Comparison of ENCODE assay signal across 11 cellular contexts in genomic region chr17:2237521-2237921, GRCh38.
DNase-seq lines count a peak whose midpoint lies in the region; ATAC-seq and TF ChIP-seq lines count a peak whose summit lies in the region.
"Had no signal": no experiment of that assay in that cellular context is flagged by ENCODE, and none has a peak within 500 bp of the region (broad histone marks: within the 10 kb centered on the region; RNA-seq: fewer than 3 reads in every experiment).

No MANE protein-coding gene starts in this region.

- peaks cover 0 to 80% (median 32%) of the 10 kb centered on the region in 3 donors for H3K4me1 ChIP-seq in esophagus squamous epithelium
- H3K4me1 ChIP-seq in upper lobe of right lung: peaks cover 47% of the 10 kb centered on the region
- no peaks in the 10 kb centered on the region for H3K4me1 ChIP-seq in naive thymus-derived CD4-positive, alpha-beta T cell (ENCODE audit: control insufficient read depth in 2 of 2, insufficient read depth in 2 of 2, low read length in 2 of 2)

- no peak for TF ChIP-seq CTCF in esophagus squamous epithelium (IDR thresholded peaks at IDR 0.05)
- no peak for TF ChIP-seq CTCF in upper lobe of right lung (IDR thresholded peaks at IDR 0.05)
- TF ChIP-seq CTCF in GM20000 (IDR thresholded peaks at IDR 0.05; ENCODE audit: extremely low read depth, missing control alignments): no peak

- no peak for TF ChIP-seq POLR2A in esophagus squamous epithelium (IDR thresholded peaks at IDR 0.05)

- H3K4me3 Mint-ChIP-seq in naive thymus-derived CD4-positive, alpha-beta T cell: no peak overlapping the region
- H3K4me3 Mint-ChIP-seq: activated CD4-positive, alpha-beta memory T cell treated with anti-CD3 and anti-CD28 coated beads, Interleukin-2, amount 10 ng/mL, durations not matched to agents 7 days and 5 days had no signal

- no peaks in the 10 kb centered on the region for H3K9me3 ChIP-seq in esophagus squamous epithelium
- no peaks in the 10 kb centered on the region for H3K9me3 ChIP-seq in upper lobe of right lung
- no peaks in the 10 kb centered on the region for H3K9me3 ChIP-seq in naive thymus-derived CD4-positive, alpha-beta T cell (ENCODE audit: control insufficient read depth in 2 of 3, low read length in 3 of 3)

- peak; percentile 50 for ATAC-seq in upper lobe of right lung
- ATAC-seq in naive thymus-derived CD4-positive, alpha-beta T cell: no peak

- H3K36me3 Mint-ChIP-seq in naive thymus-derived CD4-positive, alpha-beta T cell: peaks cover 6 to 49% (median 31%) of the 10 kb centered on the region in 5 donors

- H3K27me3 ChIP-seq in esophagus squamous epithelium: no peaks in the 10 kb centered on the region
- H3K27me3 ChIP-seq in upper lobe of right lung: no peaks in the 10 kb centered on the region
- H3K27me3 ChIP-seq in naive thymus-derived CD4-positive, alpha-beta T cell (ENCODE audit: control insufficient read depth in 2 of 2, insufficient read depth in 2 of 2, low read length in 2 of 2): no peaks in the 10 kb centered on the region

- CTCF ChIA-PET in naive thymus-derived CD4-positive, alpha-beta T cell (lab: Charles Lee): no interaction called here

- POLR2A ChIA-PET in naive thymus-derived CD4-positive, alpha-beta T cell (lab: Charles Lee): no interaction called here

- H3K4me3 ChIP-seq in esophagus squamous epithelium: no peak overlapping the region
- H3K4me3 ChIP-seq in upper lobe of right lung: no peak overlapping the region
- H3K4me3 ChIP-seq in naive thymus-derived CD4-positive, alpha-beta T cell (ENCODE audit: low read length): no peak overlapping the region

- intact Hi-C loops in esophagus squamous epithelium (cut with DNase I) (loop anchor here (10.0 kb wide), 1 partner anchor 63 kb away; no protein-coding TSS in a partner anchor), upper lobe of right lung (cut with DNase I) (no loop called here)
- intact Hi-C loops in naive thymus-derived CD4-positive, alpha-beta T cell (cut with micrococcal nuclease): no loop called here

- no peak overlapping the region for H3K27ac Mint-ChIP-seq in naive thymus-derived CD4-positive, alpha-beta T cell
- H3K27ac Mint-ChIP-seq: activated CD4-positive, alpha-beta memory T cell treated with anti-CD3 and anti-CD28 coated beads, Interleukin-2, amount 10 ng/mL, durations not matched to agents 7 days and 5 days had no signal

- DNase-seq in RPMI7951 (ENCODE audit: low read depth) (peak; percentile 66), esophagus squamous epithelium (lab: John Stamatoyannopoulos, UW) (no peak), myocyte (ENCODE audit: low read depth) (peak; percentile 82), upper lobe of right lung (no peak), GM20000 (ENCODE audit: low spot score) (no peak), MV-4-11 (lab: John Stamatoyannopoulos, UW) (no peak), NCI-H1436 treated with DMSO at 0.1 percent for 48 hours (lab: John Stamatoyannopoulos, UW) (no peak)
- no peak for DNase-seq in naive thymus-derived CD4-positive, alpha-beta T cell
- DNase-seq: activated CD4-positive, alpha-beta memory T cell treated with anti-CD3 and anti-CD28 coated beads, Interleukin-2, amount 10 ng/mL, durations not matched to agents 7 days and 5 days; DMS53; NCI-H2107 had no signal

- WGBS in esophagus squamous epithelium, 2 donors: 60 to 63% methylated on average over 4 to 5 of the region's 5 CpGs

- H3K36me3 ChIP-seq in esophagus squamous epithelium (peaks cover 0 to 66% (median 5%) of the 10 kb centered on the region in 3 donors), upper lobe of right lung (peaks cover 5% of the 10 kb centered on the region)
- peaks cover 0 to 58% (median 5%) of the 10 kb centered on the region in 3 experiments for H3K36me3 ChIP-seq in naive thymus-derived CD4-positive, alpha-beta T cell (ENCODE audit: control insufficient read depth in 2 of 3, insufficient read depth in 3 of 3, low read length in 3 of 3)

- H3K4me1 Mint-ChIP-seq in naive thymus-derived CD4-positive, alpha-beta T cell: peaks cover 4 to 65% (median 12%) of the 10 kb centered on the region in 7 donors

- H3K27ac ChIP-seq in esophagus squamous epithelium (peak overlapping the region; percentile 31 to 83 (median 79)), upper lobe of right lung (peak overlapping the region; percentile 64)
- H3K27ac ChIP-seq in naive thymus-derived CD4-positive, alpha-beta T cell (ENCODE audit: low read depth, low read length): no peak overlapping the region

- no peaks in the 10 kb centered on the region for H3K9me3 Mint-ChIP-seq in naive thymus-derived CD4-positive, alpha-beta T cell
- H3K9me3 Mint-ChIP-seq: activated CD4-positive, alpha-beta memory T cell treated with anti-CD3 and anti-CD28 coated beads, Interleukin-2, amount 10 ng/mL, durations not matched to agents 7 days and 5 days had no signal

- H3K27me3 Mint-ChIP-seq in naive thymus-derived CD4-positive, alpha-beta T cell: no peaks in the 10 kb centered on the region
- H3K27me3 Mint-ChIP-seq: activated CD4-positive, alpha-beta memory T cell treated with anti-CD3 and anti-CD28 coated beads, Interleukin-2, amount 10 ng/mL, durations not matched to agents 7 days and 5 days had no signal

Comparison
In these comparisons a context has a peak if more than half of its experiments do, and no peak if none do; other contexts are left out.
1. DNase-seq: peak in RPMI7951 (single experiment) and myocyte (single experiment); none in esophagus squamous epithelium (single experiment), upper lobe of right lung (single experiment), GM20000 (single experiment), MV-4-11 (single experiment), NCI-H1436 treated with DMSO at 0.1 percent for 48 hours (single experiment) and naive thymus-derived CD4-positive, alpha-beta T cell (0 of 9).